ENCODE assay signal across 1 cellular context in genomic region chr15:75661041-75661778, GRCh38.
A peak's percentile ranks its signal among the peaks of the same experiment; 100 is the strongest.
TF ChIP-seq lines count a peak whose summit lies in the region.

No MANE protein-coding gene starts in this region.

TF ChIP-seq in HepG2, 621 proteins besides CTCF, POLR2A, EP300 and RAD21:
- TF ChIP-seq GMEB1 (CRISPR knock-in tag; IDR thresholded peaks at IDR 0.05; ENCODE audit: borderline replicate concordance): no peak
- peak; percentile 68; the same call in 1 of the 2 replicates for TF ChIP-seq ZNF362 (CRISPR knock-in tag; IDR thresholded peaks at IDR 0.05; ENCODE audit: borderline replicate concordance)
- TF ChIP-seq AGO2 (optimal IDR thresholded peaks at IDR 0.05; ENCODE audit: low read depth, low read length): peak; percentile 50
- peak; percentile 27; the same call in 1 of the 2 replicates for TF ChIP-seq PATZ1 (CRISPR knock-in tag; IDR thresholded peaks at IDR 0.05)
- 0 out of 2 replicates have a peak, but pooled peaks have one; percentile 32 for TF ChIP-seq ZNF574 (CRISPR knock-in tag; IDR thresholded peaks at IDR 0.05)
- peak; percentile 64 for TF ChIP-seq TEAD3 (CRISPR knock-in tag; optimal IDR thresholded peaks at IDR 0.05; ENCODE audit: borderline replicate concordance)
- no peak for TF ChIP-seq SOX6 (IDR thresholded peaks at IDR 0.05)
- peak; percentile 35; the same call in 1 of the 2 replicates for TF ChIP-seq SOX6 (CRISPR knock-in tag; IDR thresholded peaks at IDR 0.05)
- peak; percentile 42; the same call in 1 of the 2 replicates for TF ChIP-seq TFDP1 (CRISPR knock-in tag; IDR thresholded peaks at IDR 0.05; ENCODE audit: borderline replicate concordance)
- TF ChIP-seq ZNF746 (CRISPR knock-in tag; IDR thresholded peaks at IDR 0.05): no peak
- TF ChIP-seq SMAD1 (CRISPR knock-in tag; IDR thresholded peaks at IDR 0.05; ENCODE audit: borderline replicate concordance, low read depth): 0 out of 2 replicates have a peak, but pooled peaks have one; percentile 46
- TF ChIP-seq GATAD1 (CRISPR knock-in tag; IDR thresholded peaks at IDR 0.05): no peak
- no peak for TF ChIP-seq CBX2 (IDR thresholded peaks at IDR 0.05; ENCODE audit: low read depth, low read length)
- TF ChIP-seq CBX2 (CRISPR knock-in tag; IDR thresholded peaks at IDR 0.05; ENCODE audit: low read depth): no peak
- TF ChIP-seq UBTF (CRISPR knock-in tag; IDR thresholded peaks at IDR 0.05): peak; percentile 63
- TF ChIP-seq PBX2 (CRISPR knock-in tag; IDR thresholded peaks at IDR 0.05): no peak
- peak; percentile 56 for TF ChIP-seq ZFX (CRISPR knock-in tag; IDR thresholded peaks at IDR 0.05; ENCODE audit: low read depth)
- TF ChIP-seq FLYWCH1 (CRISPR knock-in tag; IDR thresholded peaks at IDR 0.05): no peak
- TF ChIP-seq ZSCAN20 (CRISPR knock-in tag; IDR thresholded peaks at IDR 0.05; ENCODE audit: borderline replicate concordance): no peak
- TF ChIP-seq MAX (IDR thresholded peaks at IDR 0.05): peak; percentile 54; the same call in 1 of the 2 replicates
- no peak for TF ChIP-seq RBM39 (IDR thresholded peaks at IDR 0.05; ENCODE audit: low read depth, low read length, poor library complexity, severe bottlenecking)
- TF ChIP-seq THAP11 (CRISPR knock-in tag; IDR thresholded peaks at IDR 0.05): 0 out of 2 replicates have a peak, but pooled peaks have one; percentile 14
- TF ChIP-seq ZNF839 (CRISPR knock-in tag; IDR thresholded peaks at IDR 0.05; ENCODE audit: borderline replicate concordance): no peak
- TF ChIP-seq ZNF589 (CRISPR knock-in tag; conservative IDR thresholded peaks at IDR 0.05): no peak
- no peak for TF ChIP-seq PHF21A (CRISPR knock-in tag; IDR thresholded peaks at IDR 0.05)
- no peak for TF ChIP-seq XRCC5 (optimal IDR thresholded peaks at IDR 0.05; ENCODE audit: low read length)
- 0 out of 2 replicates have a peak, but pooled peaks have one; percentile 30 for TF ChIP-seq SALL1 (CRISPR knock-in tag; IDR thresholded peaks at IDR 0.05)
- TF ChIP-seq ZFY (CRISPR knock-in tag; IDR thresholded peaks at IDR 0.05): peak; percentile 48; the same call in 1 of the 2 replicates
- TF ChIP-seq ZNF687 (CRISPR knock-in tag; IDR thresholded peaks at IDR 0.05): peak; percentile 74
- TF ChIP-seq ZNF782 (CRISPR knock-in tag; IDR thresholded peaks at IDR 0.05; ENCODE audit: borderline replicate concordance): no peak
- peak; percentile 30; the same call in 1 of the 2 replicates for TF ChIP-seq ZNF768 (CRISPR knock-in tag; IDR thresholded peaks at IDR 0.05)
- TF ChIP-seq ZC3H13 (CRISPR knock-in tag; IDR thresholded peaks at IDR 0.05): 0 out of 2 replicates have a peak, but pooled peaks have one; percentile 24
- no peak for TF ChIP-seq NR3C1 (CRISPR knock-in tag; IDR thresholded peaks at IDR 0.05)
- no peak for TF ChIP-seq HCFC1 (IDR thresholded peaks at IDR 0.05; ENCODE audit: low read depth, low read length)
- peak; percentile 3 for TF ChIP-seq CCAR2 (optimal IDR thresholded peaks at IDR 0.05; ENCODE audit: low read depth, low read length)
- TF ChIP-seq SP1 (IDR thresholded peaks at IDR 0.05): no peak
- TF ChIP-seq SP1 (CRISPR knock-in tag; IDR thresholded peaks at IDR 0.05): no peak
- TF ChIP-seq ZBTB26 (CRISPR knock-in tag; IDR thresholded peaks at IDR 0.05; ENCODE audit: borderline replicate concordance): no peak
- TF ChIP-seq KDM2A (CRISPR knock-in tag; IDR thresholded peaks at IDR 0.05; ENCODE audit: borderline replicate concordance, low read depth): peak; percentile 29; the same call in 1 of the 2 replicates
- peak; percentile 24; the same call in 1 of the 2 replicates for TF ChIP-seq SAP130 (CRISPR knock-in tag; IDR thresholded peaks at IDR 0.05; ENCODE audit: low read depth)
- TF ChIP-seq FOXK1 (CRISPR knock-in tag; IDR thresholded peaks at IDR 0.05; ENCODE audit: borderline replicate concordance, low read depth): no peak
- TF ChIP-seq AGO1 (IDR thresholded peaks at IDR 0.05; ENCODE audit: low read depth, low read length, poor library complexity, severe bottlenecking): peak; percentile 58
- TF ChIP-seq ZBTB42 (CRISPR knock-in tag; IDR thresholded peaks at IDR 0.05): no peak
- 0 out of 2 replicates have a peak, but pooled peaks have one; percentile 10 for TF ChIP-seq CEBPG (CRISPR knock-in tag; IDR thresholded peaks at IDR 0.05)
